ENCODE assay signal across 13 cellular contexts in genomic region chr3:190252080-190252479, GRCh38.
DNase-seq lines count a peak whose midpoint lies in the region; ATAC-seq and TF ChIP-seq lines count a peak whose summit lies in the region.
"Had no signal": no experiment of that assay in that cellular context is flagged by ENCODE, and none has a peak within 500 bp of the region (broad histone marks: within the 10 kb centered on the region; RNA-seq: fewer than 3 reads in every experiment).

No MANE protein-coding gene starts in this region.

- H3K27me3 ChIP-seq in left ventricle myocardium inferior (ENCODE audit: low read depth) (peaks cover 3% of the 10 kb centered on the region), ascending aorta (no peaks in the 10 kb centered on the region), BE2C (no peaks in the 10 kb centered on the region)

- intact Hi-C loops in Right ventricle myocardium inferior (cut with DNase I), result no loop called here
- intact Hi-C loops in left ventricle myocardium inferior (cut with micrococcal nuclease), result no loop called here
- intact Hi-C loops in activated CD4-positive, alpha-beta memory T cell treated with anti-CD3 and anti-CD28 coated beads for 36 hours (cut with micrococcal nuclease), result no loop called here
- intact Hi-C loops in ascending aorta (cut with DNase I), result no loop called here

- H3K4me3 Mint-ChIP-seq in activated CD4-positive, alpha-beta memory T cell treated with anti-CD3 and anti-CD28 coated beads for 36 hours, result no peak overlapping the region
- H3K4me3 Mint-ChIP-seq: brain had no signal

- POLR2A ChIA-PET in activated CD4-positive, alpha-beta memory T cell treated with anti-CD3 and anti-CD28 coated beads for 36 hours (lab: Charles Lee), result no interaction called here

- H3K4me3 ChIP-seq in left ventricle myocardium inferior (no peak overlapping the region), fibroblast of villous mesenchyme (ENCODE audit: low read depth, low read length) (no peak overlapping the region), ascending aorta (no peak overlapping the region), BE2C (ENCODE audit: low read depth, low read length) (no peak overlapping the region)

- ATAC-seq in Right ventricle myocardium inferior, result peak; percentile 83
- ATAC-seq: stimulated activated naive CD8-positive, alpha-beta T cell treated with anti-CD3 and anti-CD28 coated beads, Interleukin-15, Interleukin-2, amounts not matched to agents 100 U/mL and 50 U/mL, for 24 hours had no signal

- no peak overlapping the region for H3K27ac Mint-ChIP-seq in activated CD4-positive, alpha-beta memory T cell treated with anti-CD3 and anti-CD28 coated beads for 36 hours
- H3K27ac Mint-ChIP-seq: brain had no signal

- DNase-seq in Right ventricle myocardium inferior (ENCODE audit: missing footprints) (no peak), left ventricle myocardium inferior (no peak), SIG-M5 treated with dmso at 0.1 percent for 504 hours (lab: John Stamatoyannopoulos, UW; ENCODE audit: unreplicated experiment) (peak; percentile 76), fibroblast of villous mesenchyme (ENCODE audit: low read depth) (peak; percentile 93), ascending aorta (ENCODE audit: low spot score in 2 of 2) (no peak), NCI-H2196 (lab: John Stamatoyannopoulos, UW; ENCODE audit: unreplicated experiment) (no peak), BE2C (no peak)
- no peak for DNase-seq in activated CD4-positive, alpha-beta memory T cell treated with anti-CD3 and anti-CD28 coated beads for 36 hours
- DNase-seq: kidney glomerular epithelial cell; NCI-H2081 treated with DMSO at 0.1 percent for 48 hours; occipital lobe; stimulated activated naive CD8-positive, alpha-beta T cell treated with anti-CD3 and anti-CD28 coated beads, Interleukin-15, Interleukin-2, amounts not matched to agents 100 U/mL and 50 U/mL, for 24 hours had no signal

- no peak for TF ChIP-seq CTCF in left ventricle myocardium inferior (IDR thresholded peaks at IDR 0.05; ENCODE audit: borderline replicate concordance)
- no peak for TF ChIP-seq CTCF in fibroblast of villous mesenchyme (IDR thresholded peaks at IDR 0.05; ENCODE audit: insufficient read depth, low read depth, low read length)
- TF ChIP-seq CTCF in ascending aorta (IDR thresholded peaks at IDR 0.05), result no peak
- no peak for TF ChIP-seq CTCF in BE2C (IDR thresholded peaks at IDR 0.05; ENCODE audit: low read depth, low read length)

- H3K4me1 ChIP-seq in left ventricle myocardium inferior, result no peaks in the 10 kb centered on the region
- H3K4me1 ChIP-seq in ascending aorta, result no peaks in the 10 kb centered on the region
- no peaks in the 10 kb centered on the region for H3K4me1 ChIP-seq in BE2C

- H3K9me3 ChIP-seq in left ventricle myocardium inferior (replicated peaks) (no peaks in the 10 kb centered on the region), ascending aorta (no peaks in the 10 kb centered on the region), BE2C (no peaks in the 10 kb centered on the region)

- H3K4me1 Mint-ChIP-seq in activated CD4-positive, alpha-beta memory T cell treated with anti-CD3 and anti-CD28 coated beads for 36 hours (ENCODE audit: low read depth), result no peaks in the 10 kb centered on the region
- H3K4me1 Mint-ChIP-seq: brain had no signal

- no peaks in the 10 kb centered on the region for H3K36me3 Mint-ChIP-seq in activated CD4-positive, alpha-beta memory T cell treated with anti-CD3 and anti-CD28 coated beads for 36 hours
- H3K36me3 Mint-ChIP-seq: brain had no signal

- H3K36me3 ChIP-seq in left ventricle myocardium inferior (no peaks in the 10 kb centered on the region), ascending aorta (no peaks in the 10 kb centered on the region), BE2C (no peaks in the 10 kb centered on the region)

- peaks cover 3% of the 10 kb centered on the region for H3K27me3 Mint-ChIP-seq in activated CD4-positive, alpha-beta memory T cell treated with anti-CD3 and anti-CD28 coated beads for 36 hours
- H3K27me3 Mint-ChIP-seq: brain had no signal

- no peak overlapping the region for H3K27ac ChIP-seq in left ventricle myocardium inferior (replicated peaks)
- H3K27ac ChIP-seq in ascending aorta, result no peak overlapping the region

- CTCF ChIA-PET in activated CD4-positive, alpha-beta memory T cell treated with anti-CD3 and anti-CD28 coated beads for 36 hours (lab: Charles Lee), result no interaction called here

- no peaks in the 10 kb centered on the region for H3K9me3 Mint-ChIP-seq in activated CD4-positive, alpha-beta memory T cell treated with anti-CD3 and anti-CD28 coated beads for 36 hours

Comparison
In these comparisons a context has a peak if more than half of its experiments do, and no peak if none do; other contexts are left out.
1. DNase-seq: peak in SIG-M5 treated with dmso at 0.1 percent for 504 hours (single experiment) and fibroblast of villous mesenchyme (single experiment); none in Right ventricle myocardium inferior (single experiment), left ventricle myocardium inferior (single experiment), activated CD4-positive, alpha-beta memory T cell treated with anti-CD3 and anti-CD28 coated beads for 36 hours (single experiment), ascending aorta (0 of 2), NCI-H2196 (single experiment) and BE2C (single experiment).